19 cellular contexts compared by ENCODE assay signal in the genomic region with DNA sequence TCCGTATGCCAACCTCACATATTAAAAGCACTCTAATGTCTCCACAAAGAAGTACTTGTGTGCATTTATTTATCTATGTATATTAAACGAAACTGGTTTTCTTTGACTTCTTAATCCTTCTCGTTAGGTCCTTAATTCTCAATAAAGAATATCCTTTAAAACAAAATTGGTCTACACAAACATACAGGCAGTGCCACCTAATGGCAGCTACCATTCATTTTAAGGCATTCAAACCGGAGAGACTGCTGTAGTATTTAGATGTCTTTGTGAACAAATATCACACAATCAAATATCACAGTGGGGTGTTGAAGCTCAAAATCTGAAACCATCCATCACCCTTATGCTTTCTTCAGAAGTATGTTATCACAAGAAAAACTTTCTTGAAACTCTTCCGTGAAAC.
A peak's percentile ranks its signal among the peaks of the same experiment; 100 is the strongest.
DNase-seq lines count a peak whose midpoint lies in the region; ATAC-seq and TF ChIP-seq lines count a peak whose summit lies in the region.
"Had no signal": no experiment of that assay in that cellular context is flagged by ENCODE, and none has a peak within 500 bp of the region (broad histone marks: within the 10 kb centered on the region; RNA-seq: fewer than 3 reads in every experiment).

No MANE protein-coding gene starts in this region.

- H3K9ac ChIP-seq in MM.1S (ENCODE audit: low read length) (no peak overlapping the region), mesendoderm (ENCODE audit: low read length) (no peak overlapping the region)
- H3K9ac ChIP-seq: BLaER1, GM23248 had no signal

- no peak overlapping the region for H2AFZ ChIP-seq in MM.1S (ENCODE audit: low read length)
- H2AFZ ChIP-seq: GM23248, hepatocyte had no signal

- no peaks in the 10 kb centered on the region for H3K79me1 ChIP-seq in mesendoderm (ENCODE audit: low read length)

- WGBS in mesendoderm (ENCODE audit: extremely low coverage, insufficient coverage, low lambda C conversion rate) = no CpG with 5 or more reads among the region's 5 CpGs

- H2AK5ac ChIP-seq in mesendoderm (ENCODE audit: low read length) = no peak overlapping the region

- H4K20me1 ChIP-seq in MM.1S (ENCODE audit: insufficient read depth, low read length) = no peaks in the 10 kb centered on the region
- H4K20me1 ChIP-seq: BLaER1 had no signal

- 0 out of 2 replicates have a peak, but pooled peaks have one; percentile 6 for TF ChIP-seq CTCF in MM.1S (IDR thresholded peaks at IDR 0.05; ENCODE audit: low read length)

- H3K18ac ChIP-seq in mesendoderm (ENCODE audit: low read length) = no peak overlapping the region

- no peak overlapping the region for H2BK15ac ChIP-seq in mesendoderm (replicated peaks; ENCODE audit: low read depth)

- no peaks in the 10 kb centered on the region for H3F3A ChIP-seq in MM.1S (ENCODE audit: insufficient read depth, low read length)

- H3K4me3 ChIP-seq in MM.1S (ENCODE audit: low read length) = no peak overlapping the region
- H3K4me3 ChIP-seq in mesendoderm (ENCODE audit: low read length) = no peak overlapping the region
- H3K4me3 ChIP-seq: BLaER1, GM23248, hepatocyte, Peyer's patch had no signal

- H4K5ac ChIP-seq in mesendoderm (ENCODE audit: low read length) = no peak overlapping the region

- DNase-seq in DMS53 (lab: John Stamatoyannopoulos, UW) (peak; percentile 40), DMS53 treated with DMSO at 0.1 percent for 48 hours (lab: John Stamatoyannopoulos, UW; ENCODE audit: unreplicated experiment) (no peak), MM.1S (no peak), dermis blood vessel endothelial cell (peak; percentile 14), mesendoderm (peak; percentile 25), AG08395 (ENCODE audit: low spot score) (no peak), islet precursor cell (no peak)
- DNase-seq: 8988T; activated CD4-positive, CD25-positive, alpha-beta regulatory T cell treated with anti-CD3 and anti-CD28 coated beads, Interleukin-2, amount 50 U/mL, for 72 hours; activated T-cell treated with anti-CD3 and anti-CD28 coated beads, Interleukin-2, amount 50 U/mL, for 72 hours; foreskin fibroblast; GM23248; KG1; nephron progenitor cell; Peyer's patch; stimulated activated naive CD8-positive, alpha-beta T cell treated with anti-CD3 and anti-CD28 coated beads, Interleukin-15, Interleukin-2, amounts not matched to agents 100 U/mL and 50 U/mL, for 24 hours had no signal

- H2BK5ac ChIP-seq in mesendoderm (ENCODE audit: low read length) = no peak overlapping the region

- H3K9me3 ChIP-seq in MM.1S (replicated peaks; ENCODE audit: insufficient read depth, low read length) = no peaks in the 10 kb centered on the region
- H3K9me3 ChIP-seq: BLaER1, Peyer's patch had no signal

- no peak overlapping the region for H3K23ac ChIP-seq in mesendoderm (ENCODE audit: low read length)

- no peak overlapping the region for H4K8ac ChIP-seq in mesendoderm (ENCODE audit: low read depth, low read length)

- H3K4me2 ChIP-seq in MM.1S (ENCODE audit: low read depth, low read length) = no peak overlapping the region
- H3K4me2 ChIP-seq in mesendoderm (ENCODE audit: low read length) = no peak overlapping the region
- H3K4me2 ChIP-seq: BLaER1, hepatocyte had no signal

- no peak overlapping the region for H3K56ac ChIP-seq in mesendoderm (ENCODE audit: low read length)

- no peak overlapping the region for H3K27ac ChIP-seq in MM.1S (ENCODE audit: low read length)
- H3K27ac ChIP-seq in mesendoderm (ENCODE audit: low read depth, low read length) = no peak overlapping the region
- H3K27ac ChIP-seq: BLaER1, GM23248, hepatocyte, Peyer's patch had no signal

- H3K4ac ChIP-seq in mesendoderm (ENCODE audit: low read depth, low read length) = no peak overlapping the region

- H2BK120ac ChIP-seq in mesendoderm (ENCODE audit: low read depth, low read length) = no peak overlapping the region

- H3K36me3 ChIP-seq in MM.1S (replicated peaks; ENCODE audit: insufficient read depth, low read length) (no peaks in the 10 kb centered on the region), mesendoderm (ENCODE audit: control insufficient read depth, insufficient read depth, low read length) (no peaks in the 10 kb centered on the region)
- H3K36me3 ChIP-seq: BLaER1, Peyer's patch had no signal

- H3K4me1 ChIP-seq in MM.1S (ENCODE audit: low read length) (no peaks in the 10 kb centered on the region), mesendoderm (ENCODE audit: control insufficient read depth, low read depth, low read length) (no peaks in the 10 kb centered on the region)
- H3K4me1 ChIP-seq: BLaER1, Peyer's patch had no signal

- H3K27me3 ChIP-seq in MM.1S (replicated peaks; ENCODE audit: insufficient read depth, low read length) = no peaks in the 10 kb centered on the region
- H3K27me3 ChIP-seq in mesendoderm (ENCODE audit: insufficient read depth, low read length, poor library complexity) = no peaks in the 10 kb centered on the region
- H3K27me3 ChIP-seq: BLaER1, hepatocyte, Peyer's patch had no signal

- no peak for ATAC-seq in HG02981 (IDR thresholded peaks at IDR 0.05; ENCODE audit: unreplicated experiment)
- ATAC-seq: activated T-cell treated with anti-CD3 and anti-CD28 coated beads, Interleukin-2, amount 50 U/mL, for 72 hours; stimulated activated naive CD8-positive, alpha-beta T cell treated with anti-CD3 and anti-CD28 coated beads, Interleukin-15, Interleukin-2, amounts not matched to agents 100 U/mL and 50 U/mL, for 24 hours had no signal

- H3K9me2 ChIP-seq in MM.1S (replicated peaks; ENCODE audit: insufficient read depth, low read length) = no peaks in the 10 kb centered on the region

- H3K79me2 ChIP-seq in MM.1S (ENCODE audit: low read length) (no peaks in the 10 kb centered on the region), mesendoderm (ENCODE audit: control insufficient read depth, insufficient read depth, low read length) (no peaks in the 10 kb centered on the region)
- H3K79me2 ChIP-seq: hepatocyte had no signal

Comparison
In these comparisons a context has a peak if more than half of its experiments do, and no peak if none do; other contexts are left out.
1. DNase-seq: peak in DMS53 (single experiment), dermis blood vessel endothelial cell (single experiment) and mesendoderm (single experiment); none in DMS53 treated with DMSO at 0.1 percent for 48 hours (single experiment), MM.1S (single experiment), AG08395 (single experiment) and islet precursor cell (single experiment).